Comparison of ENCODE assay signal across 16 cellular contexts in genomic region chr16:61149709-61150108, GRCh38.
DNase-seq lines count a peak whose midpoint lies in the region; ATAC-seq and TF ChIP-seq lines count a peak whose summit lies in the region.
"Had no signal": no experiment of that assay in that cellular context is flagged by ENCODE, and none has a peak within 500 bp of the region (broad histone marks: within the 10 kb centered on the region; RNA-seq: fewer than 3 reads in every experiment).

No MANE protein-coding gene starts in this region.

- ATAC-seq in WTC11 = peak; percentile 38; the same call in 1 of the 2 replicates
- no peak for ATAC-seq in mucosa of descending colon
- ATAC-seq: CD8-positive, alpha-beta T cell had no signal

- TF ChIP-seq CTCF in WTC11 (IDR thresholded peaks at IDR 0.05) (no peak), mucosa of descending colon (IDR thresholded peaks at IDR 0.05) (no peak)

- intact Hi-C loops in posterior vena cava (cut with DNase I) (loop anchor here in 1 of 2 donors (5.0 to 10.0 kb wide), 2 partner anchors 448 to 855 kb away; no protein-coding TSS in a partner anchor), mucosa of descending colon (cut with DNase I, micrococcal nuclease) (no loop called here)
- intact Hi-C loops in activated CD4-positive, alpha-beta memory T cell treated with anti-CD3 and anti-CD28 coated beads for 36 hours (cut with micrococcal nuclease) = no loop called here

- CTCF ChIA-PET in WTC11 (lab: Charles Lee) = no interaction called here
- CTCF ChIA-PET in activated CD4-positive, alpha-beta memory T cell treated with anti-CD3 and anti-CD28 coated beads for 36 hours (lab: Charles Lee) = no interaction called here

- H3K9me3 ChIP-seq in mucosa of descending colon = peaks cover 21% of the 10 kb centered on the region

- no peaks in the 10 kb centered on the region; the same call in 1 of the 2 replicates for H3K27me3 Mint-ChIP-seq in WTC11 (ENCODE audit: low read depth)
- no peaks in the 10 kb centered on the region for H3K27me3 Mint-ChIP-seq in activated CD4-positive, alpha-beta memory T cell treated with anti-CD3 and anti-CD28 coated beads for 36 hours
- H3K27me3 Mint-ChIP-seq: B cell had no signal

- H3K9me3 Mint-ChIP-seq in WTC11 = 0 out of 2 replicates have a peak, but pooled peaks cover 9% of the 10 kb centered on the region
- H3K9me3 Mint-ChIP-seq in activated CD4-positive, alpha-beta memory T cell treated with anti-CD3 and anti-CD28 coated beads for 36 hours = peaks cover 37% of the 10 kb centered on the region

- H3K27ac Mint-ChIP-seq in WTC11 = no peak overlapping the region
- no peak overlapping the region for H3K27ac Mint-ChIP-seq in activated CD4-positive, alpha-beta memory T cell treated with anti-CD3 and anti-CD28 coated beads for 36 hours
- H3K27ac Mint-ChIP-seq: B cell; CD8-positive, alpha-beta T cell had no signal

- H3K4me1 Mint-ChIP-seq in WTC11 = no peaks in the 10 kb centered on the region
- H3K4me1 Mint-ChIP-seq in activated CD4-positive, alpha-beta memory T cell treated with anti-CD3 and anti-CD28 coated beads for 36 hours (ENCODE audit: low read depth) = no peaks in the 10 kb centered on the region
- H3K4me1 Mint-ChIP-seq: B cell had no signal

- no peaks in the 10 kb centered on the region for H3K4me1 ChIP-seq in mucosa of descending colon (ENCODE audit: low read depth)

- H3K36me3 ChIP-seq in mucosa of descending colon (ENCODE audit: low read depth) = no peaks in the 10 kb centered on the region
- H3K36me3 ChIP-seq: BLaER1 treated with 17β-estradiol and CSF1 and Interleukin-3, amounts not matched to agents 10 nM and 100 nM had no signal

- DNase-seq in ELF-1 (ENCODE audit: low read depth, low spot score) (peak; percentile 36), WTC11 (ENCODE audit: low spot score) (no peak), iPS-NIHi7 (ENCODE audit: extremely low spot score) (peak; percentile 16), posterior vena cava (ENCODE audit: low spot score) (peak; percentile 35), mucosa of descending colon (no peak)
- no peak for DNase-seq in stimulated activated CD4-positive, alpha-beta T cell treated with anti-CD3 and anti-CD28 coated beads, Interleukin-2, amount 100 ng/mL, for 48 hours
- DNase-seq in activated CD4-positive, alpha-beta memory T cell treated with anti-CD3 and anti-CD28 coated beads for 36 hours = no peak
- DNase-seq: 8988T; Calu3; CD8-positive, alpha-beta T cell; DMS53; DND-41; EL; HCEC 1CT had no signal

- POLR2A ChIA-PET in WTC11 (lab: Charles Lee) = no interaction called here
- POLR2A ChIA-PET in activated CD4-positive, alpha-beta memory T cell treated with anti-CD3 and anti-CD28 coated beads for 36 hours (lab: Charles Lee) = no interaction called here

- H3K36me3 Mint-ChIP-seq in WTC11 = no peaks in the 10 kb centered on the region
- H3K36me3 Mint-ChIP-seq in activated CD4-positive, alpha-beta memory T cell treated with anti-CD3 and anti-CD28 coated beads for 36 hours = no peaks in the 10 kb centered on the region
- H3K36me3 Mint-ChIP-seq: CD8-positive, alpha-beta T cell had no signal

- no peak overlapping the region for H3K4me3 Mint-ChIP-seq in WTC11
- no peak overlapping the region for H3K4me3 Mint-ChIP-seq in activated CD4-positive, alpha-beta memory T cell treated with anti-CD3 and anti-CD28 coated beads for 36 hours
- H3K4me3 Mint-ChIP-seq: B cell; CD8-positive, alpha-beta T cell had no signal

- H3K4me3 ChIP-seq in mucosa of descending colon = no peak overlapping the region
- H3K4me3 ChIP-seq: BLaER1 treated with 17β-estradiol and CSF1 and Interleukin-3, amounts not matched to agents 10 nM and 100 nM had no signal

TF ChIP-seq in WTC11, 78 proteins besides CTCF, POLR2A, EP300 and RAD21 (continues in another document):
- TF ChIP-seq ZNF416 (CRISPR knock-in tag; IDR thresholded peaks at IDR 0.05) (no peak), PRDM15 (CRISPR knock-in tag; IDR thresholded peaks at IDR 0.05) (no peak), ZNF423 (CRISPR knock-in tag; IDR thresholded peaks at IDR 0.05) (no peak), IRF1 (CRISPR knock-in tag; IDR thresholded peaks at IDR 0.05) (no peak), CBFB (CRISPR knock-in tag; IDR thresholded peaks at IDR 0.05; ENCODE audit: low read depth) (no peak), SMAD3 (CRISPR knock-in tag; IDR thresholded peaks at IDR 0.05; ENCODE audit: borderline replicate concordance) (no peak), FOXK1 (CRISPR knock-in tag; IDR thresholded peaks at IDR 0.05) (no peak), IRF2 (CRISPR knock-in tag; IDR thresholded peaks at IDR 0.05; ENCODE audit: borderline replicate concordance, low read depth) (no peak), OVOL2 (CRISPR knock-in tag; IDR thresholded peaks at IDR 0.05; ENCODE audit: borderline replicate concordance) (no peak), TP53 (CRISPR knock-in tag; IDR thresholded peaks at IDR 0.05) (no peak), ZSCAN18 (CRISPR knock-in tag; IDR thresholded peaks at IDR 0.05) (no peak), PREB (CRISPR knock-in tag; IDR thresholded peaks at IDR 0.05; ENCODE audit: borderline replicate concordance) (no peak), ZNF138 (CRISPR knock-in tag; conservative IDR thresholded peaks at IDR 0.05) (no peak), NR2C2 (CRISPR knock-in tag; IDR thresholded peaks at IDR 0.05) (no peak), PRRX2 (CRISPR knock-in tag; IDR thresholded peaks at IDR 0.05) (no peak)

Comparison
In these comparisons a context has a peak if more than half of its experiments do, and no peak if none do; other contexts are left out.
1. DNase-seq: peak in ELF-1 (single experiment), iPS-NIHi7 (single experiment) and posterior vena cava (single experiment); none in WTC11 (single experiment), stimulated activated CD4-positive, alpha-beta T cell treated with anti-CD3 and anti-CD28 coated beads, Interleukin-2, amount 100 ng/mL, for 48 hours (0 of 2), mucosa of descending colon (0 of 3) and activated CD4-positive, alpha-beta memory T cell treated with anti-CD3 and anti-CD28 coated beads for 36 hours (single experiment).